In the genomic region with DNA sequence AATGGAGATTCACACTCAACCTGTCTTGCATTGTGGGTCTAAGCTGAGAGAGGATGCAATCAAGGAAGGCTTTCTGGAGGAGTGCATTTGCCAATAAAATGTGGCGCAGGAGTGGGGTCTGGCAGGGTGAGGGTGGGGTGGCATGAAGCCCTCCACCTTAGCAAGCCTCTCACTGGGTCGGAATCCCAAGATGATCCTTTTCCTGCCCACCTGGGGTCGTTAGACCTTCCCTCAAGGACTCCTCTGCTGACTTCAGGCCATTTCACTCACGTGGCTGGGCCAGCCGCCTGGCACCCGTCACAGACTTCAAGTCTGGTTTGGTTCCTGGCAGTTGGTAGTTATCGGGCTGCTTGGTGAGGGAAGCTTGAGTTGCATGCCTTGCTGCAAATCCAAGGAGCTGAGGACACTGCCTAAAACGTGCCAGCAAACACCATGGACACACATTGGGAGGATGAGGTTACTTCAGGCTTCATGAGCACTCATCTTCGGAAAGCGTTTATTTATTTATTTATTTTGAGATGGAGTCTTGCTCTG, we compare ENCODE assay signal across 15 cellular contexts. TPM values are rescaled to one million over a fixed set of nuclear protein-coding genes. Genes with fewer than 3 reads are reported as not detected.
DNase-seq lines count a peak whose midpoint lies in the region; ATAC-seq, FAIRE-seq and TF ChIP-seq lines count a peak whose summit lies in the region.
"Had no signal": no experiment of that assay in that cellular context is flagged by ENCODE, and none has a peak within 500 bp of the region (broad histone marks: within the 10 kb centered on the region; RNA-seq: fewer than 3 reads in every experiment).

No MANE protein-coding gene starts in this region.

- H3K36me3 ChIP-seq in CD4-positive, CD25-positive, alpha-beta regulatory T cell (ENCODE audit: control insufficient read depth, insufficient read depth, low read length): peaks cover 34% of the 10 kb centered on the region

- 87% methylated on average over 10 of the region's 10 CpGs for WGBS in A549 (ENCODE audit: missing lambda C conversion rate)

- CTCF ChIA-PET in A549 (lab: Yijun Ruan, JAX): interaction anchor here (1.2 to 2.3 kb wide), 2 partner anchors 18 to 21 kb away, joined by 3 to 7 read pairs; no protein-coding TSS in a partner anchor
- CTCF ChIA-PET in T-cell (lab: Charles Lee): interaction anchor here in 1 of 2 donors (0.6 kb wide), 1 partner anchor 52 kb away, joined by 3 read pairs; no protein-coding TSS in a partner anchor

- H3K4me3 Mint-ChIP-seq in CD4-positive, CD25-positive, alpha-beta regulatory T cell: peak overlapping the region in 3 of 4 donors; percentile 93 to 97 (median 94)
- H3K4me3 Mint-ChIP-seq in T-cell: peak overlapping the region; percentile 11 to 96 (median 92)
- H3K4me3 Mint-ChIP-seq in dendritic cell treated with granulocyte-macrophage colony-stimulating factor and Interleukin-4, amounts not matched to agents 40 ng/mL and 50 ng/mL, for 4 days: peak overlapping the region; percentile 95

- TF ChIP-seq POLR2A in A549 (IDR thresholded peaks at IDR 0.05; ENCODE audit: low read length): no peak

- H3K4me1 Mint-ChIP-seq in CD4-positive, CD25-positive, alpha-beta regulatory T cell: peaks cover 10 to 51% (median 29%) of the 10 kb centered on the region in 4 donors
- H3K4me1 Mint-ChIP-seq in T-cell: peaks cover 35 to 47% (median 42%) of the 10 kb centered on the region in 3 donors
- peaks cover 61% of the 10 kb centered on the region for H3K4me1 Mint-ChIP-seq in dendritic cell treated with granulocyte-macrophage colony-stimulating factor and Interleukin-4, amounts not matched to agents 40 ng/mL and 50 ng/mL, for 4 days (ENCODE audit: low read depth)

- H3K27me3 ChIP-seq in CD4-positive, CD25-positive, alpha-beta regulatory T cell (ENCODE audit: control insufficient read depth, insufficient read depth, low read length): no peaks in the 10 kb centered on the region

- POLR2A ChIA-PET in A549 (lab: Yijun Ruan, JAX) (interaction anchor here (2.3 kb wide), 1 partner anchor 8 kb away, joined by 9 read pairs; no protein-coding TSS in a partner anchor), T-cell (lab: Charles Lee) (interaction anchor here in 1 of 2 donors (0.7 kb wide), 1 partner anchor 245 kb away, joined by 3 read pairs; no protein-coding TSS in a partner anchor)

- TF ChIP-seq CTCF in A549 (IDR thresholded peaks at IDR 0.05) (no peak), GM10266 (IDR thresholded peaks at IDR 0.05; ENCODE audit: control insufficient read depth, insufficient read depth, low read depth, missing control alignments) (no peak)

- no peaks in the 10 kb centered on the region for H3K27me3 Mint-ChIP-seq in CD4-positive, CD25-positive, alpha-beta regulatory T cell
- no peaks in the 10 kb centered on the region for H3K27me3 Mint-ChIP-seq in T-cell
- no peaks in the 10 kb centered on the region for H3K27me3 Mint-ChIP-seq in dendritic cell treated with granulocyte-macrophage colony-stimulating factor and Interleukin-4, amounts not matched to agents 40 ng/mL and 50 ng/mL, for 4 days

- TF ChIP-seq RAD21 in A549 (conservative IDR thresholded peaks at IDR 0.05 in 1 of 2, IDR thresholded peaks at IDR 0.05 in 1 of 2): no peak

- H3K9me3 ChIP-seq in A549: no peaks in the 10 kb centered on the region
- no peaks in the 10 kb centered on the region for H3K9me3 ChIP-seq in CD4-positive, CD25-positive, alpha-beta regulatory T cell (ENCODE audit: control insufficient read depth in 2 of 2, low read length in 2 of 2)

- H3K4me1 ChIP-seq in A549: peaks cover 25% of the 10 kb centered on the region
- peaks cover 23% of the 10 kb centered on the region for H3K4me1 ChIP-seq in CD4-positive, CD25-positive, alpha-beta regulatory T cell (ENCODE audit: control insufficient read depth, insufficient read depth, low read length, poor library complexity, severe bottlenecking)

- no peak for FAIRE-seq in A549 (lab: Jason Lieb, UNC)
- FAIRE-seq: GM12891 had no signal

- ATAC-seq in A549 (no peak), T-cell (replicated peaks in 1 of 4) (no peak)
- no peak for ATAC-seq in CD4-positive, CD25-positive, alpha-beta regulatory T cell (ENCODE audit: low read depth in 2 of 2)
- no peak for ATAC-seq in activated CD4-positive, CD25-positive, alpha-beta regulatory T cell treated with anti-CD3 and anti-CD28 coated beads, Interleukin-2, amount 50 U/mL, for 24 hours

- 0 out of 6 replicates have a peak overlapping the region, but pooled peaks of 1 of the 2 experiments have one; percentile 93 for H3K27ac ChIP-seq in A549
- no peak overlapping the region for H3K27ac ChIP-seq in CD4-positive, CD25-positive, alpha-beta regulatory T cell (ENCODE audit: insufficient read depth, low read length, poor library complexity, severe bottlenecking)
- H3K27ac ChIP-seq: coronary artery had no signal

- peaks cover 0 to 1% (median 0%) of the 10 kb centered on the region in 7 donors for H3K9me3 Mint-ChIP-seq in CD4-positive, CD25-positive, alpha-beta regulatory T cell
- no peaks in the 10 kb centered on the region for H3K9me3 Mint-ChIP-seq in T-cell
- no peaks in the 10 kb centered on the region for H3K9me3 Mint-ChIP-seq in dendritic cell treated with granulocyte-macrophage colony-stimulating factor and Interleukin-4, amounts not matched to agents 40 ng/mL and 50 ng/mL, for 4 days
- H3K9me3 Mint-ChIP-seq: HFFc6 had no signal

- H3K4me2 ChIP-seq in A549: peak overlapping the region; percentile 100

- no peak for DNase-seq in A549 (ENCODE audit: low read depth in 1 of 2, low spot score in 1 of 2)
- no peak for DNase-seq in CD4-positive, CD25-positive, alpha-beta regulatory T cell
- no peak for DNase-seq in T-cell
- DNase-seq in OCI-M1 (lab: John Stamatoyannopoulos, UW): no peak
- DNase-seq in AML-193 (lab: John Stamatoyannopoulos, UW): no peak
- DNase-seq in GM10266 (ENCODE audit: extremely low spot score): no peak
- DNase-seq: hypothalamus, NCI-H2107, Right ventricle myocardium superior had no signal

- no peak overlapping the region; the same call in 2 of the 3 replicates for H3K4me3 ChIP-seq in A549
- H3K4me3 ChIP-seq in CD4-positive, CD25-positive, alpha-beta regulatory T cell (ENCODE audit: low read depth, low read length): no peak overlapping the region

- H3K36me3 Mint-ChIP-seq in CD4-positive, CD25-positive, alpha-beta regulatory T cell: peaks cover 18% of the 10 kb centered on the region
- H3K36me3 Mint-ChIP-seq in T-cell: peaks cover 30% of the 10 kb centered on the region
- H3K36me3 Mint-ChIP-seq in dendritic cell treated with granulocyte-macrophage colony-stimulating factor and Interleukin-4, amounts not matched to agents 40 ng/mL and 50 ng/mL, for 4 days (ENCODE audit: low read depth): no peaks in the 10 kb centered on the region

- intact Hi-C loops in dendritic cell treated with granulocyte-macrophage colony-stimulating factor and Interleukin-4, amounts not matched to agents 40 ng/mL and 50 ng/mL, for 4 days (cut with micrococcal nuclease): loop anchor here (5.0 kb wide), 1 partner anchor 60 kb away; a partner anchor contains a TSS

- TF ChIP-seq EP300 in A549 (IDR thresholded peaks at IDR 0.05): no peak

- peak overlapping the region in 2 of 3 donors; percentile 20 to 81 for H3K27ac Mint-ChIP-seq in CD4-positive, CD25-positive, alpha-beta regulatory T cell
- peak overlapping the region in 1 of 2 donors; percentile 36 for H3K27ac Mint-ChIP-seq in T-cell
- H3K27ac Mint-ChIP-seq in dendritic cell treated with granulocyte-macrophage colony-stimulating factor and Interleukin-4, amounts not matched to agents 40 ng/mL and 50 ng/mL, for 4 days: no peak overlapping the region
- H3K27ac Mint-ChIP-seq: HFFc6, progenitor cell of endocrine pancreas had no signal

TF ChIP-seq in A549, 52 proteins besides CTCF, POLR2A, EP300 and RAD21:
- TF ChIP-seq ZFP36 (IDR thresholded peaks at IDR 0.05; ENCODE audit: borderline replicate concordance, partially characterized antibody): peak; percentile 66
- TF ChIP-seq HOXB13 (CRISPR knock-in tag; IDR thresholded peaks at IDR 0.05; ENCODE audit: low read depth): no peak

RNA-seq across cellular contexts. Expression of a gene that starts 2.5 kb away (rescaled TPM):
- polyA plus RNA-seq in A549 (2011; rRNA removed): 443 and 565 TPM in 2 replicates
- polyA plus RNA-seq in A549 (2012; cell fraction: cytosol; rRNA removed): 630 and 674 TPM in 2 replicates
- polyA plus RNA-seq in A549 (2012; cell fraction: nucleus; rRNA removed): 958 and 1,031 TPM in 2 replicates
- polyA plus RNA-seq in A549 (2017; fragmentation: RNase III; extraction: RNeasy Plus Mini Kit Qiagen cat#74134 plus additional on column Dnase treatment): 548 to 579 TPM (median 555 TPM) in 3 replicates
- 992 and 1,185 TPM in 2 replicates for polyA minus RNA-seq in A549 (2011; rRNA and poly(A)+ RNA removed)
- total RNA-seq in CD4-positive, CD25-positive, alpha-beta regulatory T cell: 116 TPM
- 100 to 1,000 TPM; 141 to 148 (median 144) TPM for polyA plus RNA-seq in CD4-positive, CD25-positive, alpha-beta regulatory T cell
- total RNA-seq in T-cell: 100 to 1,000 TPM; 108 to 132 (median 126) TPM

RNA-seq across cellular contexts. Expression of a gene that starts 36.7 kb away (rescaled TPM):
- polyA plus RNA-seq in A549 (2011; rRNA removed): 58.5 and 68.9 TPM in 2 replicates
- polyA plus RNA-seq in A549 (2012; cell fraction: cytosol; rRNA removed): 72.1 and 74.8 TPM in 2 replicates
- 50.7 and 66.9 TPM in 2 replicates for polyA plus RNA-seq in A549 (2012; cell fraction: nucleus; rRNA removed)
- polyA plus RNA-seq in A549 (2017; fragmentation: RNase III; extraction: RNeasy Plus Mini Kit Qiagen cat#74134 plus additional on column Dnase treatment): 28.2 to 32.7 TPM (median 31.5 TPM) in 3 replicates
- 43.5 and 50.5 TPM in 2 replicates for polyA minus RNA-seq in A549 (2011; rRNA and poly(A)+ RNA removed)
- 9.0 TPM for total RNA-seq in CD4-positive, CD25-positive, alpha-beta regulatory T cell
- polyA plus RNA-seq in CD4-positive, CD25-positive, alpha-beta regulatory T cell: 10 to 100 TPM; 17.8 to 24.4 (median 22.1) TPM
- 10 to 100 TPM in 4 of 5 donors, 1 to 10 TPM in 1; 9.4 to 14.8 (median 14.2) TPM for total RNA-seq in T-cell
